ENCODE assay signal across 25 cellular contexts in genomic region chr2:173231465-173231864, GRCh38.
DNase-seq lines count a peak whose midpoint lies in the region; ATAC-seq, FAIRE-seq and TF ChIP-seq lines count a peak whose summit lies in the region.
"Had no signal": no experiment of that assay in that cellular context is flagged by ENCODE, and none has a peak within 500 bp of the region (broad histone marks: within the 10 kb centered on the region; RNA-seq: fewer than 3 reads in every experiment).

No MANE protein-coding gene starts in this region.

- POLR2A ChIA-PET in HepG2 (lab: Yijun Ruan, JAX), result no interaction called here
- POLR2A ChIA-PET in activated CD4-positive, alpha-beta T cell treated with anti-CD3 and anti-CD28 coated beads, Interleukin-2, amount 10 ng/mL, durations not matched to agents 7 days and 5 days (lab: Charles Lee), result no interaction called here

- no peak overlapping the region for H3K4me3 Mint-ChIP-seq in activated CD4-positive, alpha-beta T cell treated with anti-CD3 and anti-CD28 coated beads, Interleukin-2, amount 10 ng/mL, durations not matched to agents 7 days and 5 days
- H3K4me3 Mint-ChIP-seq: activated T-cell treated with anti-CD3 and anti-CD28 coated beads, Interleukin-2, amount 50 U/mL, for 72 hours; CD4-positive, alpha-beta memory T cell; IgD-negative memory B cell; naive B cell; stimulated activated naive CD8-positive, alpha-beta T cell treated with anti-CD3 and anti-CD28 coated beads, Interleukin-15, Interleukin-2, amounts not matched to agents 100 ng/mL and 50 ng/mL, for 24 hours; T-cell had no signal

- peaks cover 12% of the 10 kb centered on the region for H3K4me1 ChIP-seq in cardiac muscle cell (ENCODE audit: low read depth)
- peaks cover 39% of the 10 kb centered on the region for H3K4me1 ChIP-seq in HepG2 (ENCODE audit: insufficient read depth, low read length)
- H3K4me1 ChIP-seq in pancreas, result peaks cover 18 to 45% (median 31%) of the 10 kb centered on the region in 3 donors
- H3K4me1 ChIP-seq in upper lobe of right lung, result peaks cover 10% of the 10 kb centered on the region
- H3K4me1 ChIP-seq: Peyer's patch had no signal

- no TSS peak for BruUV-seq in HepG2 (replicated peaks; lab: Mats Ljungman, UMichigan)

- WGBS in HepG2 (ENCODE audit: low lambda C conversion rate), result 27% methylated on average over 1 of the region's 1 CpG
- 25 to 32% methylated on average over 1 of the region's 1 CpG for WGBS in pancreas, 2 donors

- CTCF ChIA-PET in HepG2 (lab: Yijun Ruan, JAX; ENCODE audit: low intra/inter-chr PET ratio, low total read pairs), result no interaction called here
- CTCF ChIA-PET in activated CD4-positive, alpha-beta T cell treated with anti-CD3 and anti-CD28 coated beads, Interleukin-2, amount 10 ng/mL, durations not matched to agents 7 days and 5 days (lab: Charles Lee), result no interaction called here

- H3K36me3 ChIP-seq in cardiac muscle cell, result no peaks in the 10 kb centered on the region
- 0 out of 5 replicates have a peak, but pooled peaks cover 0 to 6% of the 10 kb centered on the region in 2 experiments for H3K36me3 ChIP-seq in HepG2 (replicated peaks in 1 of 2; ENCODE audit: control insufficient read depth in 1 of 2, insufficient read depth in 2 of 2, low read length in 2 of 2)
- no peaks in the 10 kb centered on the region for H3K36me3 ChIP-seq in pancreas
- peaks cover 9% of the 10 kb centered on the region for H3K36me3 ChIP-seq in upper lobe of right lung
- H3K36me3 ChIP-seq: Peyer's patch had no signal

- peak overlapping the region; percentile 25; the same call in 1 of the 2 replicates for H3K4me2 ChIP-seq in HepG2 (ENCODE audit: low read depth, low read length)
- H3K4me2 ChIP-seq: smooth muscle cell had no signal

- H3K27ac ChIP-seq in cardiac muscle cell (peak overlapping the region; percentile 87), HepG2 (ENCODE audit: extremely low read length, insufficient read depth, low read length) (peak overlapping the region; percentile 14), pancreas (peak overlapping the region; percentile 69 to 96 (median 78)), upper lobe of right lung (peak overlapping the region; percentile 61)
- H3K27ac ChIP-seq: SJSA1, thoracic aorta had no signal

- H3K9me3 ChIP-seq in cardiac muscle cell (ENCODE audit: low read depth) (no peaks in the 10 kb centered on the region), HepG2 (ENCODE audit: low read length) (no peaks in the 10 kb centered on the region), pancreas (no peaks in the 10 kb centered on the region), upper lobe of right lung (no peaks in the 10 kb centered on the region)
- H3K9me3 ChIP-seq: Peyer's patch, SJSA1, thoracic aorta had no signal

- in situ Hi-C loops in HepG2 (cut with HindIII; ENCODE audit: extremely low pct_ligation_motif_present, low pct_unique_long_range_greater_than_20kb), result no loop called here

- peak; percentile 79 for ATAC-seq in HepG2
- ATAC-seq in pancreas, result peak; percentile 9 to 17 (median 15)
- ATAC-seq in upper lobe of right lung, result peak; percentile 64
- ATAC-seq in HG03108 (IDR thresholded peaks at IDR 0.05; ENCODE audit: unreplicated experiment), result no peak
- ATAC-seq: activated T-cell treated with anti-CD3 and anti-CD28 coated beads, Interleukin-2, amount 50 U/mL, for 72 hours had no signal

- H3K27me3 ChIP-seq in cardiac muscle cell (no peaks in the 10 kb centered on the region), HepG2 (ENCODE audit: control insufficient read depth in 1 of 2, insufficient read depth in 2 of 2, low read length in 2 of 2) (no peaks in the 10 kb centered on the region), pancreas (no peaks in the 10 kb centered on the region), upper lobe of right lung (no peaks in the 10 kb centered on the region)
- H3K27me3 ChIP-seq: Peyer's patch, SJSA1 had no signal

- no peaks in the 10 kb centered on the region for H3K9me3 Mint-ChIP-seq in activated CD4-positive, alpha-beta T cell treated with anti-CD3 and anti-CD28 coated beads, Interleukin-2, amount 10 ng/mL, durations not matched to agents 7 days and 5 days
- H3K9me3 Mint-ChIP-seq: activated T-cell treated with anti-CD3 and anti-CD28 coated beads, Interleukin-2, amount 50 U/mL, for 72 hours; CD4-positive, alpha-beta memory T cell; IgD-negative memory B cell; naive B cell; stimulated activated naive CD8-positive, alpha-beta T cell treated with anti-CD3 and anti-CD28 coated beads, Interleukin-15, Interleukin-2, amounts not matched to agents 100 ng/mL and 50 ng/mL, for 24 hours; T-cell had no signal

- no peak overlapping the region for H3K9ac ChIP-seq in HepG2 (ENCODE audit: insufficient read depth, low read depth, low read length)

- H3K27ac Mint-ChIP-seq in activated CD4-positive, alpha-beta T cell treated with anti-CD3 and anti-CD28 coated beads, Interleukin-2, amount 10 ng/mL, durations not matched to agents 7 days and 5 days, result no peak overlapping the region
- H3K27ac Mint-ChIP-seq: activated T-cell treated with anti-CD3 and anti-CD28 coated beads, Interleukin-2, amount 50 U/mL, for 72 hours; stimulated activated naive CD8-positive, alpha-beta T cell treated with anti-CD3 and anti-CD28 coated beads, Interleukin-15, Interleukin-2, amounts not matched to agents 100 ng/mL and 50 ng/mL, for 24 hours had no signal

- peaks cover 7% of the 10 kb centered on the region for H3K36me3 Mint-ChIP-seq in activated CD4-positive, alpha-beta T cell treated with anti-CD3 and anti-CD28 coated beads, Interleukin-2, amount 10 ng/mL, durations not matched to agents 7 days and 5 days (ENCODE audit: low read depth)
- H3K36me3 Mint-ChIP-seq: CD4-positive, alpha-beta memory T cell; naive B cell; T-cell had no signal

- H3K79me2 ChIP-seq in HepG2 (ENCODE audit: insufficient read depth, low read length), result no peaks in the 10 kb centered on the region

- H2AFZ ChIP-seq in HepG2 (ENCODE audit: low read length), result no peak overlapping the region

- TF ChIP-seq CTCF in cardiac muscle cell (IDR thresholded peaks at IDR 0.05; ENCODE audit: low read depth, low read length), result no peak
- no peak for TF ChIP-seq CTCF in HepG2 (CRISPR knock-in tag; IDR thresholded peaks at IDR 0.05)
- TF ChIP-seq CTCF in pancreas (IDR thresholded peaks at IDR 0.05), result no peak
- no peak for TF ChIP-seq CTCF in upper lobe of right lung (IDR thresholded peaks at IDR 0.05)

- TF ChIP-seq RAD21 in HepG2 (CRISPR knock-in tag; IDR thresholded peaks at IDR 0.05), result no peak

- H4K20me1 ChIP-seq in HepG2 (ENCODE audit: insufficient read depth, low read length), result no peaks in the 10 kb centered on the region

- intact Hi-C loops in cardiac septum (cut with DNase I) (no loop called here), HepG2 (cut with micrococcal nuclease; ENCODE audit: unreplicated experiment) (no loop called here), pancreas (cut with DNase I) (no loop called here), upper lobe of right lung (cut with DNase I) (no loop called here)

- DNase-seq in cardiac muscle cell (ENCODE audit: low read depth in 1 of 2, low spot score in 1 of 2) (peak in 1 of 2 donors; percentile 62), cardiac septum (ENCODE audit: low spot score) (no peak), HepG2 (ENCODE audit: low spot score) (peak; percentile 13), pancreas (no peak), upper lobe of right lung (no peak), GOT3 (lab: John Stamatoyannopoulos, UW) (no peak)
- no peak for DNase-seq in activated CD4-positive, alpha-beta T cell treated with anti-CD3 and anti-CD28 coated beads, Interleukin-2, amount 10 ng/mL, durations not matched to agents 7 days and 5 days
- DNase-seq: activated CD4-positive, alpha-beta T cell treated with anti-CD3 and anti-CD28 coated beads, Interleukin-2, amount 50 U/mL, for 4 hours; activated naive CD4-positive, alpha-beta T cell; activated T-cell treated with anti-CD3 and anti-CD28 coated beads, Interleukin-2, amount 50 U/mL, for 72 hours; CD4-positive, alpha-beta memory T cell; foreskin melanocyte; mesendoderm; naive B cell; nucleus accumbens; Peyer's patch; T-cell had no signal

- FAIRE-seq in HepG2 (lab: Jason Lieb, UNC) (no peak), pancreas (lab: Jason Lieb, UNC) (no peak)
- FAIRE-seq: GM18507, H1 had no signal

- peaks cover 13% of the 10 kb centered on the region for H3K4me1 Mint-ChIP-seq in activated CD4-positive, alpha-beta T cell treated with anti-CD3 and anti-CD28 coated beads, Interleukin-2, amount 10 ng/mL, durations not matched to agents 7 days and 5 days
- H3K4me1 Mint-ChIP-seq: CD4-positive, alpha-beta memory T cell; IgD-negative memory B cell; naive B cell; T-cell had no signal

- TF ChIP-seq POLR2A in HepG2 (IDR thresholded peaks at IDR 0.05; ENCODE audit: insufficient read depth in 1 of 2, low read depth in 2 of 2, low read length in 2 of 2), result no peak

- H3K27me3 Mint-ChIP-seq in activated CD4-positive, alpha-beta T cell treated with anti-CD3 and anti-CD28 coated beads, Interleukin-2, amount 10 ng/mL, durations not matched to agents 7 days and 5 days, result peaks cover 3% of the 10 kb centered on the region
- H3K27me3 Mint-ChIP-seq: IgD-negative memory B cell, naive B cell had no signal

- TF ChIP-seq EP300 in HepG2 (IDR thresholded peaks at IDR 0.05; ENCODE audit: low read depth in 2 of 2, low read length in 2 of 2), result no peak; a peak in 1 of 4 replicates
- no peak for TF ChIP-seq EP300 in HepG2 (CRISPR knock-in tag; IDR thresholded peaks at IDR 0.05; ENCODE audit: borderline replicate concordance)

- H3K4me3 ChIP-seq in cardiac muscle cell (no peak overlapping the region), HepG2 (replicated peaks in 1 of 3; ENCODE audit: insufficient read depth in 1 of 3, low read depth in 2 of 3, low read length in 3 of 3) (no peak overlapping the region), pancreas (no peak overlapping the region), upper lobe of right lung (no peak overlapping the region)
- H3K4me3 ChIP-seq: Peyer's patch, SJSA1, smooth muscle cell, thoracic aorta had no signal

TF ChIP-seq in HepG2, 621 proteins besides CTCF, POLR2A, EP300 and RAD21 (continues in another document):
- TF ChIP-seq SOX13 (IDR thresholded peaks at IDR 0.05), result no peak
- peak in 1 of 2 experiments; percentile 20; a peak in 1 of 4 replicates for TF ChIP-seq SOX13 (CRISPR knock-in tag; conservative IDR thresholded peaks at IDR 0.05 in 1 of 2, IDR thresholded peaks at IDR 0.05 in 1 of 2)
- TF ChIP-seq PHF21A (CRISPR knock-in tag; IDR thresholded peaks at IDR 0.05), result peak; percentile 40; the same call in 1 of the 2 replicates
- no peak for TF ChIP-seq ZNF703 (CRISPR knock-in tag; IDR thresholded peaks at IDR 0.05; ENCODE audit: borderline replicate concordance)
- TF ChIP-seq TCF7 (IDR thresholded peaks at IDR 0.05; ENCODE audit: low read depth), result peak; percentile 13; the same call in 1 of the 2 replicates
- TF ChIP-seq HNF4A (CRISPR knock-in tag; IDR thresholded peaks at IDR 0.05), result peak; percentile 46
- peak; percentile 69; the same call in 1 of the 2 replicates for TF ChIP-seq MLX (CRISPR knock-in tag; IDR thresholded peaks at IDR 0.05)

Comparison
In these comparisons a context has a peak if more than half of its experiments do, and no peak if none do; other contexts are left out.
1. H3K27ac ChIP-seq: peak in every context shown above with its lines; median percentile 87 in cardiac muscle cell; 78 in pancreas; 61 in upper lobe of right lung; 14 in HepG2.